In the genomic region with DNA sequence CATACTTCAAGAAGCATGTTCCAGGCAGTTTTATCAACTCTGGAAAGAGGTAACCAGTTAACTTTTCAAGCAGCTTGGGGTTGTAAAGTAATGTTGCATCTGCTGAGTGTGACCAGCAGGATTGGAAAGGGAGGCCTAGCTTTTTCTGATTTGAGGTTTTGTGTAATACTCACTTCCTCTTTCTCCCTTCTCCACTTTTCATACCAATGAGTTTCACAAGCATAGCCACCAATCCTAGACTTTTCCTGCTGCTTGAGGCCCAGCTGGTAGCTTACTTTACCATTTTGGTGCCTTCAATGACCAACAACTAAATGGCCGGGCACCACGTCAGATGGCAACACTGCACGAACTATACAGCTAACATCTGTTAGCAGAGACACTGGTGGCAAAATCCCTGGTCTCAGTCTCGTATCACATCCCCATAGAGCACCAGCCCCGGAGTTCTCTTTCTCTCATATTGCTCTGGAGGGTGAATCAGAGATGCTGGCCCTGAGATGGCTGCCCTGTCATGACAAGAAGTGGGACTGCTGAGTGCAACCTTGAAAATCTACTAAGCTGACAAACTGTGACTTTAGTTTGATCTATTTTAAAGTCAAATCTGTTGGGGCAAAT, we compare ENCODE assay signal across 11 cellular contexts. TPM values are rescaled to one million over a fixed set of nuclear protein-coding genes. Genes with fewer than 3 reads are reported as not detected.
DNase-seq lines count a peak whose midpoint lies in the region; ATAC-seq and TF ChIP-seq lines count a peak whose summit lies in the region.
"Had no signal": no experiment of that assay in that cellular context is flagged by ENCODE, and none has a peak within 500 bp of the region (broad histone marks: within the 10 kb centered on the region; RNA-seq: fewer than 3 reads in every experiment).

No MANE protein-coding gene starts in this region.

- H3K4me1 Mint-ChIP-seq in CD14-positive monocyte, result peaks cover 36% of the 10 kb centered on the region
- H3K4me1 Mint-ChIP-seq in activated T-helper 1 cell treated with anti-CD3 and anti-CD28 coated beads, Interleukin-12 subunit alpha, Interleukin-12 subunit beta, Interleukin-2, Interleukin-4 antibody, amounts not matched to agents 30 ng/mL and 10 ng/mL and 1 ng/mL, durations not matched to agents 14 hours and 24 hours and 36 hours (ENCODE audit: low read depth), result no peaks in the 10 kb centered on the region

- intact Hi-C loops in CD14-positive monocyte (cut with micrococcal nuclease), result no loop called here
- intact Hi-C loops in activated T-helper 1 cell treated with anti-CD3 and anti-CD28 coated beads, Interleukin-12 subunit alpha, Interleukin-12 subunit beta, Interleukin-2, Interleukin-4 antibody, amounts not matched to agents 30 ng/mL and 10 ng/mL and 1 ng/mL, durations not matched to agents 14 hours and 24 hours and 36 hours (cut with micrococcal nuclease), result no loop called here

- H3K9me3 Mint-ChIP-seq in CD14-positive monocyte, result peaks cover 0 to 7% (median 3%) of the 10 kb centered on the region in 7 donors
- H3K9me3 Mint-ChIP-seq in activated T-helper 1 cell treated with anti-CD3 and anti-CD28 coated beads, Interleukin-12 subunit alpha, Interleukin-12 subunit beta, Interleukin-2, Interleukin-4 antibody, amounts not matched to agents 30 ng/mL and 10 ng/mL and 1 ng/mL, durations not matched to agents 14 hours and 24 hours and 36 hours, result no peaks in the 10 kb centered on the region

- peak overlapping the region; percentile 56 to 66 for H3K4me3 Mint-ChIP-seq in CD14-positive monocyte
- no peak overlapping the region for H3K4me3 Mint-ChIP-seq in activated T-helper 1 cell treated with anti-CD3 and anti-CD28 coated beads, Interleukin-12 subunit alpha, Interleukin-12 subunit beta, Interleukin-2, Interleukin-4 antibody, amounts not matched to agents 30 ng/mL and 10 ng/mL and 1 ng/mL, durations not matched to agents 14 hours and 24 hours and 36 hours

- peak; percentile 35 for TF ChIP-seq CTCF in CD14-positive monocyte (IDR thresholded peaks at IDR 0.05)

- ATAC-seq in GM19397 (IDR thresholded peaks at IDR 0.05; ENCODE audit: unreplicated experiment) (peak; percentile 88), HG03064 (IDR thresholded peaks at IDR 0.05; ENCODE audit: low read depth, unreplicated experiment) (peak; percentile 87)

- H3K27ac Mint-ChIP-seq in CD14-positive monocyte, result peak overlapping the region; percentile 91 to 97 (median 95)
- H3K27ac Mint-ChIP-seq in activated T-helper 1 cell treated with anti-CD3 and anti-CD28 coated beads, Interleukin-12 subunit alpha, Interleukin-12 subunit beta, Interleukin-2, Interleukin-4 antibody, amounts not matched to agents 30 ng/mL and 10 ng/mL and 1 ng/mL, durations not matched to agents 14 hours and 24 hours and 36 hours, result no peak overlapping the region

- peak; percentile 56 for DNase-seq in CD14-positive monocyte (ENCODE audit: low spot score)
- peak; percentile 75 for DNase-seq in RPMI8226
- DNase-seq in epidermal melanocyte (ENCODE audit: insufficient read length, low spot score), result no peak
- DNase-seq in effector CD4-positive, alpha-beta T cell, result no peak
- no peak for DNase-seq in stimulated activated CD4-positive, alpha-beta T cell treated with anti-CD3 and anti-CD28 coated beads, Interleukin-4, amount 100 ng/mL, for 1 hour
- no peak for DNase-seq in activated T-helper 1 cell treated with anti-CD3 and anti-CD28 coated beads, Interleukin-12 subunit alpha, Interleukin-12 subunit beta, Interleukin-2, Interleukin-4 antibody, amounts not matched to agents 30 ng/mL and 10 ng/mL and 1 ng/mL, durations not matched to agents 14 hours and 24 hours and 36 hours (ENCODE audit: low spot score)
- DNase-seq: upper lobe of left lung had no signal

- peaks cover 8 to 19% of the 10 kb centered on the region in 2 donors for H3K36me3 Mint-ChIP-seq in CD14-positive monocyte
- H3K36me3 Mint-ChIP-seq in activated T-helper 1 cell treated with anti-CD3 and anti-CD28 coated beads, Interleukin-12 subunit alpha, Interleukin-12 subunit beta, Interleukin-2, Interleukin-4 antibody, amounts not matched to agents 30 ng/mL and 10 ng/mL and 1 ng/mL, durations not matched to agents 14 hours and 24 hours and 36 hours (ENCODE audit: low read depth), result peaks cover 13% of the 10 kb centered on the region

- H3K27me3 Mint-ChIP-seq in CD14-positive monocyte (ENCODE audit: low read depth in 3 of 3), result no peaks in the 10 kb centered on the region
- H3K27me3 Mint-ChIP-seq in activated T-helper 1 cell treated with anti-CD3 and anti-CD28 coated beads, Interleukin-12 subunit alpha, Interleukin-12 subunit beta, Interleukin-2, Interleukin-4 antibody, amounts not matched to agents 30 ng/mL and 10 ng/mL and 1 ng/mL, durations not matched to agents 14 hours and 24 hours and 36 hours (ENCODE audit: insufficient read depth), result no peaks in the 10 kb centered on the region

RNA-seq across cellular contexts. Expression of gene GPR88, which starts 14.8 kb away (rescaled TPM):
- under 1 TPM; 0.09 TPM for polyA plus RNA-seq in CD14-positive monocyte
- 0.08 and 0.12 TPM in 2 replicates for total RNA-seq in activated T-helper 1 cell treated with anti-CD3 and anti-CD28 coated beads, Interleukin-12 subunit alpha, Interleukin-12 subunit beta, Interleukin-2, Interleukin-4 antibody, amounts not matched to agents 30 ng/mL and 10 ng/mL and 1 ng/mL, durations not matched to agents 14 hours and 24 hours and 36 hours
- total RNA-seq: SK-MEL-5 had no signal
- polyA plus RNA-seq: BJ had no signal

Comparison
In these comparisons a context has a peak if more than half of its experiments do, and no peak if none do; other contexts are left out.
1. DNase-seq: peak in CD14-positive monocyte (single experiment) and RPMI8226 (single experiment); none in epidermal melanocyte (single experiment), effector CD4-positive, alpha-beta T cell (single experiment), stimulated activated CD4-positive, alpha-beta T cell treated with anti-CD3 and anti-CD28 coated beads, Interleukin-4, amount 100 ng/mL, for 1 hour (single experiment) and activated T-helper 1 cell treated with anti-CD3 and anti-CD28 coated beads, Interleukin-12 subunit alpha, Interleukin-12 subunit beta, Interleukin-2, Interleukin-4 antibody, amounts not matched to agents 30 ng/mL and 10 ng/mL and 1 ng/mL, durations not matched to agents 14 hours and 24 hours and 36 hours (single experiment).